Comparison of ENCODE assay signal across 1 cellular context in genomic region chr10:48582970-48583369, GRCh38.
TF ChIP-seq lines count a peak whose summit lies in the region.

No MANE protein-coding gene starts in this region.

TF ChIP-seq in IMR-90, 13 proteins besides CTCF, POLR2A, EP300 and RAD21:
- TF ChIP-seq SMC3 (IDR thresholded peaks at IDR 0.05; ENCODE audit: low read depth, low read length) (no peak), FOS (IDR thresholded peaks at IDR 0.05; ENCODE audit: low read depth, low read length) (no peak), MAFK (IDR thresholded peaks at IDR 0.05; ENCODE audit: low read depth, low read length) (no peak), USF2 (IDR thresholded peaks at IDR 0.05; ENCODE audit: low read depth, low read length) (no peak), RCOR1 (IDR thresholded peaks at IDR 0.05; ENCODE audit: insufficient replicate concordance, low read length) (no peak), MXI1 (IDR thresholded peaks at IDR 0.05; ENCODE audit: borderline replicate concordance, low read depth, low read length) (no peak), ELK1 (IDR thresholded peaks at IDR 0.05; ENCODE audit: borderline replicate concordance, low read depth, low read length) (no peak), RFX5 (IDR thresholded peaks at IDR 0.05; ENCODE audit: low read depth, low read length) (no peak), MAZ (IDR thresholded peaks at IDR 0.05; ENCODE audit: borderline replicate concordance, low read depth, low read length) (no peak), BHLHE40 (IDR thresholded peaks at IDR 0.05; ENCODE audit: low read depth, low read length) (no peak), CHD1 (IDR thresholded peaks at IDR 0.05; ENCODE audit: low read depth, low read length) (no peak), NFE2L2 (IDR thresholded peaks at IDR 0.05; ENCODE audit: low read depth, low read length) (no peak), CEBPB (IDR thresholded peaks at IDR 0.05; ENCODE audit: low read depth, low read length) (no peak)
